ENCODE assay signal across 28 cellular contexts in the genomic region with DNA sequence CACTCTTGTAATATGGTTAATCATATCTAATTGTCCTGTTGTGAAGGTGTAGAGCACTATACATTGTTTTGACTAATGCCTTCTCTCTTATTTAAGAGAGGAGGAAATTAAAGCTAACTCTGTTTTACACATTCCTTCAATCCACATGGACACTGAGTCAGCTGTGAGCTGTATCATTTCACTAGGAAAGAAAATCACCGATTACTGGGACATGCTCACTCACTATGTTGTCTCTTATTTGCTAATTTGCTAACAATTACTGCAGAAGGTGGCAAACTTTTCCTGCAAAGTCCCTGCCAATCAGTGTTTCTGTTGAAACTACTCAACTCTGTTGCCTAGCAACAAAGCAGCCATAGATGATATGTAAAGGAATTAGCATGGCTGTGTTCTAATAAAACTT.
A peak's percentile ranks its signal among the peaks of the same experiment; 100 is the strongest.
DNase-seq lines count a peak whose midpoint lies in the region; FAIRE-seq and TF ChIP-seq lines count a peak whose summit lies in the region.
"Had no signal": no experiment of that assay in that cellular context is flagged by ENCODE, and none has a peak within 500 bp of the region (broad histone marks: within the 10 kb centered on the region; RNA-seq: fewer than 3 reads in every experiment).

No MANE protein-coding gene starts in this region.

- H3K27ac Mint-ChIP-seq in MCF 10A (ENCODE audit: low read depth, unreplicated experiment), result no peak overlapping the region
- H3K27ac Mint-ChIP-seq: CD14-positive monocyte had no signal

- no peak overlapping the region for H3K4me3 Mint-ChIP-seq in MCF 10A (ENCODE audit: unreplicated experiment)
- H3K4me3 Mint-ChIP-seq: CD14-positive monocyte; CD8-positive, alpha-beta memory T cell had no signal

- no peak overlapping the region for H3K27ac ChIP-seq in mesendoderm (ENCODE audit: low read depth, low read length)
- H3K27ac ChIP-seq: 22Rv1, RWPE1, SK-N-MC had no signal

- H3K23ac ChIP-seq in mesendoderm (ENCODE audit: low read length), result no peak overlapping the region

- H3K4me1 Mint-ChIP-seq in MCF 10A (ENCODE audit: insufficient read depth, unreplicated experiment), result no peaks in the 10 kb centered on the region
- H3K4me1 Mint-ChIP-seq: CD14-positive monocyte; CD8-positive, alpha-beta memory T cell had no signal

- H4K5ac ChIP-seq in mesendoderm (ENCODE audit: low read length), result no peak overlapping the region

- H3K79me2 ChIP-seq in mesendoderm (ENCODE audit: control insufficient read depth, insufficient read depth, low read length), result no peaks in the 10 kb centered on the region

- no peak overlapping the region for H3K4ac ChIP-seq in mesendoderm (ENCODE audit: low read depth, low read length)

- H3K4me2 ChIP-seq in mesendoderm (ENCODE audit: low read length), result no peak overlapping the region

- H2AK5ac ChIP-seq in mesendoderm (ENCODE audit: low read length), result no peak overlapping the region

- H3K27me3 ChIP-seq in bronchial epithelial cell (ENCODE audit: control insufficient read depth, insufficient read depth, low read length), result no peaks in the 10 kb centered on the region
- no peaks in the 10 kb centered on the region for H3K27me3 ChIP-seq in mesendoderm (ENCODE audit: insufficient read depth, low read length, poor library complexity)

- BruUV-seq in MCF 10A (replicated peaks; lab: Mats Ljungman, UMichigan), result no TSS peak

- FAIRE-seq in bronchial epithelial cell (lab: Jason Lieb, UNC), result no peak
- FAIRE-seq: GM19239, H54 had no signal

- DNase-seq in DMS 273 (lab: John Stamatoyannopoulos, UW; ENCODE audit: unreplicated experiment) (peak; percentile 23), DMS 273 treated with DMSO at 0.1 percent for 48 hours (lab: John Stamatoyannopoulos, UW) (no peak), HT-29 (ENCODE audit: low spot score) (peak; percentile 22), bronchial epithelial cell (ENCODE audit: low read depth) (peak; percentile 26), mesendoderm (peak; percentile 42), iPS-NIHi7 (ENCODE audit: extremely low spot score) (no peak), MCF 10A (ENCODE audit: unreplicated experiment) (no peak), putamen (ENCODE audit: low spot score) (no peak)
- DNase-seq: ACHN; BE2C; CD8-positive, alpha-beta memory T cell; DMS153; DND-41; Karpas-422; MV-4-11; NCI-H1105 treated with DMSO at 0.1 percent for 48 hours; NCI-H2029; NCI-H2227 treated with DMSO at 0.1 percent for 48 hours; NCI-H510A; NCI-H69; SHP77; SW 1271 had no signal

- intact Hi-C loops in MCF 10A (cut with micrococcal nuclease), result no loop called here

- CTCF ChIA-PET in MCF 10A (lab: Yijun Ruan, JAX), result interaction anchor here (0.6 kb wide), 1 partner anchor 396 kb away, joined by 3 read pairs; no protein-coding TSS in a partner anchor

- no CpG with 5 or more reads among the region's 1 CpG for WGBS in mesendoderm (ENCODE audit: extremely low coverage, insufficient coverage, low lambda C conversion rate)

- no peak overlapping the region for H3K9ac ChIP-seq in mesendoderm (ENCODE audit: low read length)

- H3K18ac ChIP-seq in mesendoderm (ENCODE audit: low read length), result no peak overlapping the region

- H2BK120ac ChIP-seq in mesendoderm (ENCODE audit: low read depth, low read length), result no peak overlapping the region

- no peak overlapping the region for H4K8ac ChIP-seq in mesendoderm (ENCODE audit: low read depth, low read length)

- H3K27me3 Mint-ChIP-seq in MCF 10A (ENCODE audit: insufficient read depth, unreplicated experiment), result no peaks in the 10 kb centered on the region

- POLR2A ChIA-PET in MCF 10A (lab: Yijun Ruan, JAX), result interaction anchor here (0.6 kb wide), 1 partner anchor 24 kb away, joined by 4 read pairs; no protein-coding TSS in a partner anchor

- TF ChIP-seq CTCF in bronchial epithelial cell (IDR thresholded peaks at IDR 0.05; ENCODE audit: insufficient read depth, low read length, severe bottlenecking) (no peak), MCF 10A (IDR thresholded peaks at IDR 0.05; ENCODE audit: unreplicated experiment) (no peak)

- H3K4me3 ChIP-seq in bronchial epithelial cell (ENCODE audit: low read depth, low read length) (no peak overlapping the region), mesendoderm (ENCODE audit: low read length) (no peak overlapping the region)
- H3K4me3 ChIP-seq: SK-N-MC had no signal

- no peak overlapping the region for H2BK5ac ChIP-seq in mesendoderm (ENCODE audit: low read length)

- H2BK15ac ChIP-seq in mesendoderm (replicated peaks; ENCODE audit: low read depth), result no peak overlapping the region

- H3K4me1 ChIP-seq in mesendoderm (ENCODE audit: control insufficient read depth, low read depth, low read length), result no peaks in the 10 kb centered on the region
- H3K4me1 ChIP-seq: BE2C had no signal

- H3K56ac ChIP-seq in mesendoderm (ENCODE audit: low read length), result no peak overlapping the region

- no peaks in the 10 kb centered on the region for H3K36me3 ChIP-seq in bronchial epithelial cell (ENCODE audit: control insufficient read depth, insufficient read depth, low read length)
- H3K36me3 ChIP-seq in mesendoderm (ENCODE audit: control insufficient read depth, insufficient read depth, low read length), result no peaks in the 10 kb centered on the region
- H3K36me3 ChIP-seq: BE2C had no signal

- H3K79me1 ChIP-seq in mesendoderm (ENCODE audit: low read length), result no peaks in the 10 kb centered on the region

- no peaks in the 10 kb centered on the region for H3K36me3 Mint-ChIP-seq in MCF 10A (ENCODE audit: insufficient read depth, unreplicated experiment)
- H3K36me3 Mint-ChIP-seq: CD14-positive monocyte had no signal

- peaks cover 15% of the 10 kb centered on the region for H3K9me3 Mint-ChIP-seq in MCF 10A (ENCODE audit: unreplicated experiment)

Comparison
In these comparisons a context has a peak if more than half of its experiments do, and no peak if none do; other contexts are left out.
1. DNase-seq: peak in DMS 273 (single experiment), HT-29 (single experiment), bronchial epithelial cell (single experiment) and mesendoderm (single experiment); none in DMS 273 treated with DMSO at 0.1 percent for 48 hours (single experiment), iPS-NIHi7 (single experiment), MCF 10A (single experiment) and putamen (single experiment).